In genomic region chrX:15853586-15854079, GRCh38 we compare ENCODE assay signal across 8 cellular contexts. TPM values are rescaled to one million over a fixed set of nuclear protein-coding genes. Genes with fewer than 3 reads are reported as not detected.
DNase-seq lines count a peak whose midpoint lies in the region; ATAC-seq and TF ChIP-seq lines count a peak whose summit lies in the region.

No MANE protein-coding gene starts in this region.

- peak overlapping the region; percentile 86 to 94 (median 88) for H3K4me3 Mint-ChIP-seq in brain
- peak overlapping the region; percentile 77 for H3K4me3 Mint-ChIP-seq in mesothelial cell of epicardium

- H3K36me3 ChIP-seq in HUES48 (ENCODE audit: control insufficient read depth, insufficient read depth, low read length), result peaks cover 49% of the 10 kb centered on the region

- H3K27me3 Mint-ChIP-seq in brain (peaks cover 11% of the 10 kb centered on the region), mesothelial cell of epicardium (ENCODE audit: low read depth) (peaks cover 1% of the 10 kb centered on the region)

- POLR2A ChIA-PET in AG04450 (lab: Yijun Ruan, JAX), result no interaction called here

- peaks cover 42% of the 10 kb centered on the region for H3K4me1 ChIP-seq in HUES48 (ENCODE audit: control insufficient read depth, insufficient read depth, low read length)

- H3K27ac ChIP-seq in AG04450 (ENCODE audit: low read depth, low read length) (no peak overlapping the region), HUES48 (ENCODE audit: low read depth, low read length) (peak overlapping the region; percentile 68)

- DNase-seq in AG04450 (ENCODE audit: low read depth, low spot score) (no peak), mesothelial cell of epicardium (ENCODE audit: low spot score in 2 of 2, unreplicated experiment in 2 of 2) (no peak), AG08395 (ENCODE audit: low spot score) (no peak), T-helper 9 cell (no peak)

- H3K9me3 ChIP-seq in AG04450 (ENCODE audit: control insufficient read depth, insufficient read depth, low read length) (no peaks in the 10 kb centered on the region), HUES48 (ENCODE audit: control insufficient read depth, insufficient read depth, low read length) (no peaks in the 10 kb centered on the region)

- no peak for ATAC-seq in HG03280 (IDR thresholded peaks at IDR 0.05; ENCODE audit: unreplicated experiment)
- ATAC-seq in GM19324 (IDR thresholded peaks at IDR 0.05; ENCODE audit: low FRiP score, unreplicated experiment), result no peak

- H3K36me3 Mint-ChIP-seq in brain, result peaks cover 25% of the 10 kb centered on the region
- H3K36me3 Mint-ChIP-seq in mesothelial cell of epicardium, result no peaks in the 10 kb centered on the region

- H3K9ac ChIP-seq in HUES48 (ENCODE audit: low read depth, low read length), result peak overlapping the region; percentile 81

- TF ChIP-seq CTCF in AG04450 (IDR thresholded peaks at IDR 0.05; ENCODE audit: low read depth, low read length) (no peak), brain (conservative IDR thresholded peaks at IDR 0.05) (no peak), mesothelial cell of epicardium (IDR thresholded peaks at IDR 0.05; ENCODE audit: unreplicated experiment) (no peak)

- H3K27me3 ChIP-seq in AG04450 (ENCODE audit: control insufficient read depth, insufficient read depth, low read length) (no peaks in the 10 kb centered on the region), HUES48 (ENCODE audit: control insufficient read depth, insufficient read depth, low read length) (no peaks in the 10 kb centered on the region)

- H3K4me1 Mint-ChIP-seq in brain (peaks cover 75% of the 10 kb centered on the region), mesothelial cell of epicardium (peaks cover 43% of the 10 kb centered on the region)

- H3K9me3 Mint-ChIP-seq in brain (no peaks in the 10 kb centered on the region), mesothelial cell of epicardium (no peaks in the 10 kb centered on the region)

- peak overlapping the region; percentile 64 to 94 (median 81) for H3K27ac Mint-ChIP-seq in brain
- peak overlapping the region; percentile 45 for H3K27ac Mint-ChIP-seq in mesothelial cell of epicardium

- CTCF ChIA-PET in AG04450 (lab: Charles Lee), result no interaction called here

- peak overlapping the region; percentile 68 for H3K4me3 ChIP-seq in AG04450 (ENCODE audit: low read depth, low read length)
- H3K4me3 ChIP-seq in HUES48 (ENCODE audit: low read depth, low read length), result peak overlapping the region; percentile 92

RNA-seq across cellular contexts. Expression of gene AP1S2, which starts 1.0 kb away (rescaled TPM):
- polyA plus RNA-seq in AG04450 (2011; rRNA removed) (42.6 and 60.8 TPM in 2 replicates), brain (ENCODE audit: insufficient read depth, low read depth, low replicate concordance) (28.9 TPM)
- 13.5 and 32.5 TPM in 2 replicates for polyA minus RNA-seq in AG04450 (2011; rRNA and poly(A)+ RNA removed)
- 34.9 to 45.7 TPM (median 35.6 TPM) in 3 replicates for total RNA-seq in mesothelial cell of epicardium
